1 cellular context compared by ENCODE assay signal in the genomic region with DNA sequence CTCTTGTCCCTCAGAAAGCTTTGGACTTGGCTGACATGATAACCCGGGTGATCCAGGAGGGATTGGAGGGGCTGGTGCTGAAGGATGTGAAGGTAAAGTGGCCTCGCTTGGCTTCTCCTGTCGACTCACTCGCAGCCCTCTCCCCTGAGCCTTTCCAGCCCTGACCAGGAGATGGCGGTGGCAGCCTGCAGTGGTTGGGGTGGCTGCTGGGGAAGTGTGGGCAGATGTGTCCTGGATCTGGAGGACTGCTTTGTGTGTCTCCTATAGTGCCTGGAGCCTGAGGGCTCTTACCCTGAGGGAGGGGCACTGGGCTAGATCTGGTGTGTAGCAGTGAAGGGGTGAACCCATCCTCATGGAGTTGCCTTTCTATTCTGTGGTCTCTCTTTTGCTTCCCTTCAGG.
TF ChIP-seq lines count a peak whose summit lies in the region.

No MANE protein-coding gene starts in this region.

TF ChIP-seq in HCT116, 20 proteins besides CTCF, POLR2A, EP300 and RAD21 (continued from another document):
- TF ChIP-seq YY1 (IDR thresholded peaks at IDR 0.05; ENCODE audit: extremely low read depth, insufficient replicate concordance, low read depth, low read length), result no peak
- TF ChIP-seq, protein P1, sequence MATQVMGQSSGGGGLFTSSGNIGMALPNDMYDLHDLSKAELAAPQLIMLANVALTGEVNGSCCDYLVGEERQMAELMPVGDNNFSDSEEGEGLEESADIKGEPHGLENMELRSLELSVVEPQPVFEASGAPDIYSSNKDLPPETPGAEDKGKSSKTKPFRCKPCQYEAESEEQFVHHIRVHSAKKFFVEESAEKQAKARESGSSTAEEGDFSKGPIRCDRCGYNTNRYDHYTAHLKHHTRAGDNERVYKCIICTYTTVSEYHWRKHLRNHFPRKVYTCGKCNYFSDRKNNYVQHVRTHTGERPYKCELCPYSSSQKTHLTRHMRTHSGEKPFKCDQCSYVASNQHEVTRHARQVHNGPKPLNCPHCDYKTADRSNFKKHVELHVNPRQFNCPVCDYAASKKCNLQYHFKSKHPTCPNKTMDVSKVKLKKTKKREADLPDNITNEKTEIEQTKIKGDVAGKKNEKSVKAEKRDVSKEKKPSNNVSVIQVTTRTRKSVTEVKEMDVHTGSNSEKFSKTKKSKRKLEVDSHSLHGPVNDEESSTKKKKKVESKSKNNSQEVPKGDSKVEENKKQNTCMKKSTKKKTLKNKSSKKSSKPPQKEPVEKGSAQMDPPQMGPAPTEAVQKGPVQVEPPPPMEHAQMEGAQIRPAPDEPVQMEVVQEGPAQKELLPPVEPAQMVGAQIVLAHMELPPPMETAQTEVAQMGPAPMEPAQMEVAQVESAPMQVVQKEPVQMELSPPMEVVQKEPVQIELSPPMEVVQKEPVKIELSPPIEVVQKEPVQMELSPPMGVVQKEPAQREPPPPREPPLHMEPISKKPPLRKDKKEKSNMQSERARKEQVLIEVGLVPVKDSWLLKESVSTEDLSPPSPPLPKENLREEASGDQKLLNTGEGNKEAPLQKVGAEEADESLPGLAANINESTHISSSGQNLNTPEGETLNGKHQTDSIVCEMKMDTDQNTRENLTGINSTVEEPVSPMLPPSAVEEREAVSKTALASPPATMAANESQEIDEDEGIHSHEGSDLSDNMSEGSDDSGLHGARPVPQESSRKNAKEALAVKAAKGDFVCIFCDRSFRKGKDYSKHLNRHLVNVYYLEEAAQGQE (IDR thresholded peaks at IDR 0.05; ENCODE audit: low read depth), result no peak
- TF ChIP-seq, protein P2, sequence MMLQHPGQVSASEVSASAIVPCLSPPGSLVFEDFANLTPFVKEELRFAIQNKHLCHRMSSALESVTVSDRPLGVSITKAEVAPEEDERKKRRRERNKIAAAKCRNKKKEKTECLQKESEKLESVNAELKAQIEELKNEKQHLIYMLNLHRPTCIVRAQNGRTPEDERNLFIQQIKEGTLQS (IDR thresholded peaks at IDR 0.05), result no peak
